Comparison of ENCODE assay signal across 19 cellular contexts in the genomic region with DNA sequence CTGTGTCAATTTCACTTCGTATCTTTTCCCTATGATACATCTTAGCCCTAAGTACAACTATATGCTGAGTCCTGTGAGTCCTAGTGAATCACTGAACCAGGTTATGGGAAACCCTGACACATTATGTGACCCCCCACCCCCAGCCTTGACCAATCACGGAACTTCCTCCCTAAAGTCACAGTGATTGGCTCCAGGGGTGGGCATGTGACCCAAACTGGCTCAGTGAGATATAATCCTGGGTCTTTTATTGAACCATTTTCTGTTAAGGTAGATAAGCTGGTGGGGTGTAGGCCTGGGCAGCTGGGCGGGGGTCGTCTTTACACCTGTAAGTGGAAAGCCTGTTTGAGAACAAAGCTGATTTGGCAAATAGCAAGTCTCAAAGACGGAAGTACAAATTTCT. TPM values are rescaled to one million over a fixed set of nuclear protein-coding genes. Genes with fewer than 3 reads are reported as not detected.
A peak's percentile ranks its signal among the peaks of the same experiment; 100 is the strongest.
DNase-seq lines count a peak whose midpoint lies in the region; ATAC-seq and TF ChIP-seq lines count a peak whose summit lies in the region.
"Had no signal": no experiment of that assay in that cellular context is flagged by ENCODE, and none has a peak within 500 bp of the region (broad histone marks: within the 10 kb centered on the region; RNA-seq: fewer than 3 reads in every experiment).

No MANE protein-coding gene starts in this region.

- peak; percentile 37 for ATAC-seq in activated CD8-positive, alpha-beta T cell treated with anti-CD3 and anti-CD28 coated beads for 36 hours
- no peak for ATAC-seq in activated CD8-positive, alpha-beta T cell treated with anti-CD3 and anti-CD28 coated beads, Interleukin-2, amount 10 ng/mL, durations not matched to agents 7 days and 5 days
- no peak for ATAC-seq in WTC11
- ATAC-seq: GM12878, HepG2 had no signal

- intact Hi-C loops in activated CD8-positive, alpha-beta T cell treated with anti-CD3 and anti-CD28 coated beads for 36 hours (cut with micrococcal nuclease): no loop called here

- H3K4me1 ChIP-seq in endodermal cell (ENCODE audit: control insufficient read depth, insufficient read depth, low read length): no peaks in the 10 kb centered on the region
- H3K4me1 ChIP-seq: BLaER1, HAP-1 had no signal

- no peaks in the 10 kb centered on the region for H3K9me3 ChIP-seq in endodermal cell (ENCODE audit: control insufficient read depth, low read length)
- H3K9me3 ChIP-seq: BLaER1, HAP-1 had no signal

- H3K27ac ChIP-seq in endodermal cell (ENCODE audit: low read depth, low read length): no peak overlapping the region
- H3K27ac ChIP-seq: 22Rv1, BLaER1 had no signal

- no peaks in the 10 kb centered on the region for H3K27me3 ChIP-seq in endodermal cell (ENCODE audit: control insufficient read depth, insufficient read depth, low read length, poor library complexity, severe bottlenecking)
- H3K27me3 ChIP-seq: BLaER1 had no signal

- H3K4me3 Mint-ChIP-seq in activated CD8-positive, alpha-beta T cell treated with anti-CD3 and anti-CD28 coated beads for 36 hours: no peak overlapping the region
- H3K4me3 Mint-ChIP-seq in activated CD8-positive, alpha-beta T cell treated with anti-CD3 and anti-CD28 coated beads, Interleukin-2, amount 10 ng/mL, durations not matched to agents 7 days and 5 days: no peak overlapping the region
- H3K4me3 Mint-ChIP-seq in WTC11 (no peak overlapping the region), endodermal cell (no peak overlapping the region)
- H3K4me3 Mint-ChIP-seq: CD4-positive, CD25-positive, alpha-beta regulatory T cell; CD8-positive, alpha-beta memory T cell had no signal

- no peaks in the 10 kb centered on the region for H3K9me3 Mint-ChIP-seq in activated CD8-positive, alpha-beta T cell treated with anti-CD3 and anti-CD28 coated beads for 36 hours
- H3K9me3 Mint-ChIP-seq in activated CD8-positive, alpha-beta T cell treated with anti-CD3 and anti-CD28 coated beads, Interleukin-2, amount 10 ng/mL, durations not matched to agents 7 days and 5 days (ENCODE audit: insufficient read depth): no peaks in the 10 kb centered on the region
- H3K9me3 Mint-ChIP-seq in WTC11: no peaks in the 10 kb centered on the region
- H3K9me3 Mint-ChIP-seq in endodermal cell: no peaks in the 10 kb centered on the region
- H3K9me3 Mint-ChIP-seq: CD8-positive, alpha-beta memory T cell had no signal

- H3K4me1 Mint-ChIP-seq in activated CD8-positive, alpha-beta T cell treated with anti-CD3 and anti-CD28 coated beads for 36 hours (ENCODE audit: low read depth): no peaks in the 10 kb centered on the region
- H3K4me1 Mint-ChIP-seq in activated CD8-positive, alpha-beta T cell treated with anti-CD3 and anti-CD28 coated beads, Interleukin-2, amount 10 ng/mL, durations not matched to agents 7 days and 5 days (ENCODE audit: low read depth): no peaks in the 10 kb centered on the region
- H3K4me1 Mint-ChIP-seq in WTC11: peaks cover 8% of the 10 kb centered on the region
- H3K4me1 Mint-ChIP-seq in endodermal cell: peaks cover 6% of the 10 kb centered on the region
- H3K4me1 Mint-ChIP-seq: CD4-positive, CD25-positive, alpha-beta regulatory T cell; CD8-positive, alpha-beta memory T cell had no signal

- H3K36me3 ChIP-seq in endodermal cell (ENCODE audit: control insufficient read depth, insufficient read depth, low read length): no peaks in the 10 kb centered on the region
- H3K36me3 ChIP-seq: BLaER1, HAP-1 had no signal

- 90 to 100% methylated on average over 2 to 5 of the region's 5 CpGs for WGBS in endodermal cell (ENCODE audit: insufficient coverage in 1 of 2, insufficient read length in 1 of 2), 2 experiments

- peaks cover 2% of the 10 kb centered on the region for H3K36me3 Mint-ChIP-seq in activated CD8-positive, alpha-beta T cell treated with anti-CD3 and anti-CD28 coated beads for 36 hours (ENCODE audit: low read depth)
- H3K36me3 Mint-ChIP-seq in activated CD8-positive, alpha-beta T cell treated with anti-CD3 and anti-CD28 coated beads, Interleukin-2, amount 10 ng/mL, durations not matched to agents 7 days and 5 days (ENCODE audit: low read depth): no peaks in the 10 kb centered on the region
- H3K36me3 Mint-ChIP-seq in WTC11: no peaks in the 10 kb centered on the region
- H3K36me3 Mint-ChIP-seq in endodermal cell (ENCODE audit: low read depth): no peaks in the 10 kb centered on the region

- no peak for TF ChIP-seq CTCF in activated CD8-positive, alpha-beta T cell treated with anti-CD3 and anti-CD28 coated beads for 36 hours (IDR thresholded peaks at IDR 0.05)
- no peak for TF ChIP-seq CTCF in WTC11 (IDR thresholded peaks at IDR 0.05)
- no peak for TF ChIP-seq CTCF in endodermal cell (conservative IDR thresholded peaks at IDR 0.05)

- H3K9ac ChIP-seq in endodermal cell (ENCODE audit: extremely low read depth, low read length, poor library complexity, severe bottlenecking): no peak overlapping the region
- H3K9ac ChIP-seq: BLaER1 had no signal

- CTCF ChIA-PET in activated CD8-positive, alpha-beta T cell treated with anti-CD3 and anti-CD28 coated beads for 36 hours (lab: Charles Lee): no interaction called here
- CTCF ChIA-PET in activated CD8-positive, alpha-beta T cell treated with anti-CD3 and anti-CD28 coated beads, Interleukin-2, amount 10 ng/mL, durations not matched to agents 7 days and 5 days (lab: Charles Lee): interaction anchor here (0.7 kb wide), 1 partner anchor 73 kb away, joined by 3 read pairs; no protein-coding TSS in a partner anchor
- CTCF ChIA-PET in WTC11 (lab: Charles Lee): no interaction called here

- H3K4me3 ChIP-seq in endodermal cell (ENCODE audit: low read length): no peak overlapping the region
- H3K4me3 ChIP-seq: BLaER1, GM12878, HAP-1 had no signal

- DNase-seq in activated CD8-positive, alpha-beta T cell treated with anti-CD3 and anti-CD28 coated beads for 36 hours: peak; percentile 12
- no peak for DNase-seq in activated CD8-positive, alpha-beta T cell treated with anti-CD3 and anti-CD28 coated beads, Interleukin-2, amount 10 ng/mL, durations not matched to agents 7 days and 5 days
- DNase-seq in stimulated activated CD4-positive, alpha-beta T cell treated with anti-CD3 and anti-CD28 coated beads, Interleukin-1b, Interleukin-23, amount 100 ng/mL, for 48 hours: peak; percentile 11
- DNase-seq in stimulated activated CD4-positive, alpha-beta T cell treated with anti-CD3 and anti-CD28 coated beads, Interleukin-2, amount 100 ng/mL, for 24 hours: no peak
- no peak for DNase-seq in WTC11 (ENCODE audit: low spot score)
- DNase-seq in endodermal cell: no peak
- DNase-seq in C1 segment of cervical spinal cord (lab: John Stamatoyannopoulos, UW): no peak
- DNase-seq: CD4-positive, CD25-positive, alpha-beta regulatory T cell; CD8-positive, alpha-beta memory T cell; COR-L47; DMS 273 treated with DMSO at 0.1 percent for 48 hours; DMS53; DND-41; EL had no signal

- no peaks in the 10 kb centered on the region for H3K27me3 Mint-ChIP-seq in activated CD8-positive, alpha-beta T cell treated with anti-CD3 and anti-CD28 coated beads for 36 hours
- H3K27me3 Mint-ChIP-seq in activated CD8-positive, alpha-beta T cell treated with anti-CD3 and anti-CD28 coated beads, Interleukin-2, amount 10 ng/mL, durations not matched to agents 7 days and 5 days (ENCODE audit: low read depth): no peaks in the 10 kb centered on the region
- H3K27me3 Mint-ChIP-seq in WTC11 (ENCODE audit: low read depth) (peaks cover 13% of the 10 kb centered on the region), endodermal cell (ENCODE audit: insufficient read depth) (peaks cover 7% of the 10 kb centered on the region)
- H3K27me3 Mint-ChIP-seq: CD4-positive, CD25-positive, alpha-beta regulatory T cell had no signal

- no peak overlapping the region for H3K27ac Mint-ChIP-seq in activated CD8-positive, alpha-beta T cell treated with anti-CD3 and anti-CD28 coated beads for 36 hours
- H3K27ac Mint-ChIP-seq in activated CD8-positive, alpha-beta T cell treated with anti-CD3 and anti-CD28 coated beads, Interleukin-2, amount 10 ng/mL, durations not matched to agents 7 days and 5 days: no peak overlapping the region
- H3K27ac Mint-ChIP-seq in WTC11 (no peak overlapping the region), endodermal cell (no peak overlapping the region)
- H3K27ac Mint-ChIP-seq: CD8-positive, alpha-beta memory T cell had no signal

- POLR2A ChIA-PET in activated CD8-positive, alpha-beta T cell treated with anti-CD3 and anti-CD28 coated beads for 36 hours (lab: Charles Lee): no interaction called here
- POLR2A ChIA-PET in activated CD8-positive, alpha-beta T cell treated with anti-CD3 and anti-CD28 coated beads, Interleukin-2, amount 10 ng/mL, durations not matched to agents 7 days and 5 days (lab: Charles Lee): no interaction called here
- POLR2A ChIA-PET in WTC11 (lab: Charles Lee): no interaction called here

TF ChIP-seq in WTC11, 78 proteins besides CTCF, POLR2A, EP300 and RAD21:
- TF ChIP-seq, protein P1, sequence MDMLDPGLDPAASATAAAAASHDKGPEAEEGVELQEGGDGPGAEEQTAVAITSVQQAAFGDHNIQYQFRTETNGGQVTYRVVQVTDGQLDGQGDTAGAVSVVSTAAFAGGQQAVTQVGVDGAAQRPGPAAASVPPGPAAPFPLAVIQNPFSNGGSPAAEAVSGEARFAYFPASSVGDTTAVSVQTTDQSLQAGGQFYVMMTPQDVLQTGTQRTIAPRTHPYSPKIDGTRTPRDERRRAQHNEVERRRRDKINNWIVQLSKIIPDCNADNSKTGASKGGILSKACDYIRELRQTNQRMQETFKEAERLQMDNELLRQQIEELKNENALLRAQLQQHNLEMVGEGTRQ (CRISPR knock-in tag; IDR thresholded peaks at IDR 0.05): peak; percentile 64
- no peak for TF ChIP-seq NR1H2 (CRISPR knock-in tag; IDR thresholded peaks at IDR 0.05)

RNA-seq across cellular contexts. Expression of gene FBL, which starts 19.8 kb away (rescaled TPM):
- 100 to 1,000 TPM; 901 to 905 TPM for total RNA-seq in activated CD8-positive, alpha-beta T cell treated with anti-CD3 and anti-CD28 coated beads for 36 hours
- 100 to 1,000 TPM; 385 to 399 TPM for total RNA-seq in activated CD8-positive, alpha-beta T cell treated with anti-CD3 and anti-CD28 coated beads, Interleukin-2, amount 10 ng/mL, durations not matched to agents 7 days and 5 days
- 576 to 620 TPM (median 610 TPM) in 3 replicates for total RNA-seq in WTC11 (2021)
- 100 to 1,000 TPM; 356 to 387 TPM for total RNA-seq in endodermal cell
- polyA plus RNA-seq in endodermal cell (2013, experiment 1 of 2): 327 TPM
- 284 TPM for polyA plus RNA-seq in endodermal cell (2013, experiment 2 of 2)

RNA-seq across cellular contexts. Expression of gene DYRK1B, which starts 32.0 kb away (rescaled TPM):
- total RNA-seq in activated CD8-positive, alpha-beta T cell treated with anti-CD3 and anti-CD28 coated beads for 36 hours: 1 to 10 TPM; 5.4 to 7.0 TPM
- total RNA-seq in activated CD8-positive, alpha-beta T cell treated with anti-CD3 and anti-CD28 coated beads, Interleukin-2, amount 10 ng/mL, durations not matched to agents 7 days and 5 days: 1 to 10 TPM; 7.5 to 8.5 TPM
- total RNA-seq in WTC11 (2021): 12.2 to 14.0 TPM (median 13.2 TPM) in 3 replicates
- total RNA-seq in endodermal cell: 10 to 100 TPM; 21.8 to 37.7 TPM
- polyA plus RNA-seq in endodermal cell (2013, experiment 1 of 2): 32.8 TPM
- 27.3 TPM for polyA plus RNA-seq in endodermal cell (2013, experiment 2 of 2)

Comparison
In these comparisons a context has a peak if more than half of its experiments do, and no peak if none do; other contexts are left out.
1. DNase-seq: peak in activated CD8-positive, alpha-beta T cell treated with anti-CD3 and anti-CD28 coated beads for 36 hours (single experiment) and stimulated activated CD4-positive, alpha-beta T cell treated with anti-CD3 and anti-CD28 coated beads, Interleukin-1b, Interleukin-23, amount 100 ng/mL, for 48 hours (single experiment); none in activated CD8-positive, alpha-beta T cell treated with anti-CD3 and anti-CD28 coated beads, Interleukin-2, amount 10 ng/mL, durations not matched to agents 7 days and 5 days (single experiment), stimulated activated CD4-positive, alpha-beta T cell treated with anti-CD3 and anti-CD28 coated beads, Interleukin-2, amount 100 ng/mL, for 24 hours (0 of 2), WTC11 (single experiment), endodermal cell (single experiment) and C1 segment of cervical spinal cord (0 of 14).